8 cellular contexts compared by ENCODE assay signal in genomic region chr11:120334894-120335462, GRCh38. TPM values are rescaled to one million over a fixed set of nuclear protein-coding genes. Genes with fewer than 3 reads are reported as not detected.
DNase-seq lines count a peak whose midpoint lies in the region; ATAC-seq and TF ChIP-seq lines count a peak whose summit lies in the region.

No MANE protein-coding gene starts in this region.

- H3K36me3 ChIP-seq in HCT116 (ENCODE audit: control insufficient read depth in 1 of 2, insufficient read depth in 2 of 2, low read length in 2 of 2) = no peaks in the 10 kb centered on the region

- intact Hi-C loops in CD4-positive, alpha-beta T cell (cut with DNase I, micrococcal nuclease) = loop anchor here (1.0 to 10.0 kb wide), 8 partner anchors 9 to 777 kb away; partner anchors contain the start of gene GRIK4 (in 1 of the 2)
- intact Hi-C loops in HCT116 (cut with micrococcal nuclease) = loop anchor here (5.0 to 10.0 kb wide), 2 partner anchors 350 to 617 kb away; no protein-coding TSS in a partner anchor

- TF ChIP-seq POLR2A in HCT116 (IDR thresholded peaks at IDR 0.05; ENCODE audit: borderline replicate concordance, extremely low read depth, insufficient read depth, insufficient read length) = no peak

- peak in 8 of 10 experiments; percentile 5 to 55 (median 42) for DNase-seq in CD4-positive, alpha-beta T cell
- DNase-seq in HCT116 (ENCODE audit: low read depth, low spot score) (no peak), NCI-H460 (ENCODE audit: extremely low read depth, low read depth) (peak; percentile 72), lung microvascular endothelial cell (ENCODE audit: low read depth in 2 of 2) (peak; percentile 85 to 92)
- peak; percentile 39 for DNase-seq in activated CD4-positive, CD25-positive, alpha-beta regulatory T cell treated with anti-CD3 and anti-CD28 coated beads, Interleukin-2, amount 50 U/mL, for 72 hours
- peak; percentile 31 for DNase-seq in effector CD8-positive, alpha-beta T cell (lab: John Stamatoyannopoulos, UW)
- peak; percentile 70 for DNase-seq in stimulated activated CD8-positive, alpha-beta memory T cell treated with anti-CD3 and anti-CD28 coated beads, Interleukin-4, amount 100 ng/mL, for 48 hours

- H3K9me3 Mint-ChIP-seq in CD4-positive, alpha-beta T cell = no peaks in the 10 kb centered on the region

- H3K36me3 Mint-ChIP-seq in CD4-positive, alpha-beta T cell (ENCODE audit: low read depth) = no peaks in the 10 kb centered on the region

- peak overlapping the region; percentile 86 for H3K4me2 ChIP-seq in HCT116 (ENCODE audit: low read length)

- TF ChIP-seq RAD21 in HCT116 (IDR thresholded peaks at IDR 0.05; ENCODE audit: low read depth) = peak; percentile 75

- peak; percentile 73 for TF ChIP-seq CTCF in CD4-positive, alpha-beta T cell (IDR thresholded peaks at IDR 0.05)
- peak; percentile 53 to 59 (median 57); a peak in 5 of 6 replicates for TF ChIP-seq CTCF in HCT116 (IDR thresholded peaks at IDR 0.05 in 2 of 3, conservative IDR thresholded peaks at IDR 0.05 in 1 of 3; ENCODE audit: borderline replicate concordance in 1 of 3, insufficient read depth in 1 of 3, low read depth in 2 of 3, low read length in 2 of 3)

- peaks cover 44% of the 10 kb centered on the region for H3K27me3 ChIP-seq in CD4-positive, alpha-beta T cell (ENCODE audit: control insufficient read depth, insufficient read depth, low read length)
- no peaks in the 10 kb centered on the region for H3K27me3 ChIP-seq in HCT116 (ENCODE audit: insufficient read depth, low read length)

- H3K27me3 Mint-ChIP-seq in CD4-positive, alpha-beta T cell = peaks cover 67% of the 10 kb centered on the region

- H3K79me2 ChIP-seq in HCT116 (ENCODE audit: insufficient read depth, low read length) = peaks cover 34% of the 10 kb centered on the region

- H3K9ac ChIP-seq in HCT116 (ENCODE audit: low read length) = peak overlapping the region; percentile 62

- H2AFZ ChIP-seq in HCT116 (ENCODE audit: low read depth, low read length, poor library complexity, severe bottlenecking) = peak overlapping the region; percentile 88

- H3K27ac ChIP-seq in CD4-positive, alpha-beta T cell (ENCODE audit: low read depth, low read length) = no peak overlapping the region
- H3K27ac ChIP-seq in HCT116 (ENCODE audit: low read depth, low read length) = peak overlapping the region; percentile 91

- BruUV-seq in HCT116 (replicated peaks; lab: Mats Ljungman, UMichigan) = no TSS peak

- CTCF ChIA-PET in CD4-positive, alpha-beta T cell (lab: Charles Lee) = interaction anchor here (1.2 to 2.5 kb wide), 4 partner anchors 9 to 860 kb away, joined by 3 to 12 read pairs (median 4); no protein-coding TSS in a partner anchor
- CTCF ChIA-PET in HCT116 (lab: Charles Lee) = interaction anchor here (0.7 to 1.8 kb wide), 6 partner anchors 8 to 66 kb away, joined by 3 to 6 read pairs (median 4); no protein-coding TSS in a partner anchor

- H3K4me3 Mint-ChIP-seq in CD4-positive, alpha-beta T cell = peak overlapping the region; percentile 87

- POLR2A ChIA-PET in CD4-positive, alpha-beta T cell (lab: Charles Lee) = interaction anchor here (1.6 kb wide), 1 partner anchor 350 kb away, joined by 8 read pairs; no protein-coding TSS in a partner anchor
- POLR2A ChIA-PET in HCT116 (lab: Charles Lee) = interaction anchor here (1.0 to 1.1 kb wide), 2 partner anchors 10 to 99 kb away, joined by 3 to 4 read pairs; partner anchors contain the start of gene TLCD5

- RAD21 ChIA-PET in HCT116 (lab: Charles Lee; ENCODE audit: low non-redundant PET in 1 of 2, low total read pairs in 2 of 2, uncharacterized antibody in 2 of 2, unreplicated experiment in 2 of 2) = no interaction called here

- no peaks in the 10 kb centered on the region for H3K9me3 ChIP-seq in CD4-positive, alpha-beta T cell (ENCODE audit: control insufficient read depth, low read length)
- H3K9me3 ChIP-seq in HCT116 (ENCODE audit: control insufficient read depth in 1 of 2, insufficient read depth in 1 of 2, low read depth in 1 of 2, low read length in 2 of 2) = no peaks in the 10 kb centered on the region

- peaks cover 50 to 73% of the 10 kb centered on the region in 2 experiments for H3K4me1 ChIP-seq in HCT116 (ENCODE audit: control insufficient read depth in 1 of 2, insufficient read depth in 2 of 2, low read length in 2 of 2)

- no peak overlapping the region for H3K27ac Mint-ChIP-seq in CD4-positive, alpha-beta T cell

- H3K4me1 Mint-ChIP-seq in CD4-positive, alpha-beta T cell (ENCODE audit: low read depth) = peaks cover 30% of the 10 kb centered on the region

- peaks cover 10% of the 10 kb centered on the region; the same call in 1 of the 2 replicates for H4K20me1 ChIP-seq in HCT116 (ENCODE audit: insufficient read depth)

- no peaks in the 10 kb centered on the region for H3K9me2 ChIP-seq in HCT116 (ENCODE audit: insufficient read depth)

- ATAC-seq in CD4-positive, alpha-beta T cell (ENCODE audit: poor library complexity) = peak; percentile 52
- ATAC-seq in HCT116 (no peak), HG02763 (IDR thresholded peaks at IDR 0.05; ENCODE audit: unreplicated experiment) (no peak)

- peak overlapping the region; percentile 52 to 87 for H3K4me3 ChIP-seq in HCT116 (replicated peaks in 1 of 2; ENCODE audit: low read depth in 1 of 2, low read length in 2 of 2)

TF ChIP-seq in HCT116, 20 proteins besides CTCF, POLR2A, EP300 and RAD21:
- TF ChIP-seq SIN3A (IDR thresholded peaks at IDR 0.05; ENCODE audit: low read depth) (no peak), CEBPB (IDR thresholded peaks at IDR 0.05; ENCODE audit: low read depth) (peak; percentile 49; the same call in 1 of the 2 replicates), CBX3 (IDR thresholded peaks at IDR 0.05; ENCODE audit: low read depth) (0 out of 2 replicates have a peak, but pooled peaks have one; percentile 16), REST (IDR thresholded peaks at IDR 0.05; ENCODE audit: low read depth) (no peak), EZH2phosphoT487 (IDR thresholded peaks at IDR 0.05; ENCODE audit: borderline replicate concordance) (no peak), ZNF274 (IDR thresholded peaks at IDR 0.05; ENCODE audit: low read depth, low read length) (no peak), EZH2 (IDR thresholded peaks at IDR 0.05) (no peak)

RNA-seq across cellular contexts. Expression of gene ARHGEF12, which starts 1.2 kb away (rescaled TPM):
- total RNA-seq in CD4-positive, alpha-beta T cell = 1 to 10 TPM; 3.6 TPM
- total RNA-seq in HCT116 (2021; ENCODE audit: unreplicated experiment) (81.4 TPM), lung microvascular endothelial cell (86.1 and 134 TPM in 2 replicates)
- 27.4 and 29.4 TPM in 2 replicates for polyA plus RNA-seq in HCT116 (2012)
- 30.4 and 34.6 TPM in 2 replicates for total RNA-seq in NCI-H460 (2014; rRNA removed; shearing (Covaris generic))
- polyA plus RNA-seq in NCI-H460 (2014; cell fraction: nucleus; rRNA removed) = 11.7 and 19.6 TPM in 2 replicates

RNA-seq across cellular contexts. Expression of gene TLCD5, which starts 9.9 kb away (rescaled TPM):
- not detected for total RNA-seq in CD4-positive, alpha-beta T cell
- total RNA-seq in HCT116 (2021; ENCODE audit: unreplicated experiment) (9.1 TPM), lung microvascular endothelial cell (3.3 and 6.3 TPM in 2 replicates)
- 4.9 and 7.1 TPM in 2 replicates for polyA plus RNA-seq in HCT116 (2012)
- 8.5 and 9.3 TPM in 2 replicates for total RNA-seq in NCI-H460 (2014; rRNA removed; shearing (Covaris generic))
- 7.6 and 18.8 TPM in 2 replicates for polyA plus RNA-seq in NCI-H460 (2014; cell fraction: nucleus; rRNA removed)
